In the genomic region with DNA sequence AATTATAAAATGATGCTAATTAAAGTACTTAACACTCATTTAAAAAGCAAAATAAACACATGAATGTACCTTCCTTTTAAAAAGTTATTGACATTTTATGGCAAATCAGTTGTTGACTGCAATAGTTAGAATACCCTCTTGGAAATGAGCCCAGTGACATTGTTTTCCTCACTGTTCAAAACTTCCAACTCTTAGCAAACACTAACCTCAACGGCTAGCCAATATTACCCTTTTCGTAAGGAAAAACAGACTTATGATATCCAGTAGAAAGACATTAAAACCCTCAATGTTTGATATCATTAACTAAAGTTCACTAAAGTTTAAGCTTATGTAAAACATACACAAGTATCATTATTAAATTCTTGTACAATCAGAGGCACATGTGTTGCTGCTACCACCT, we compare ENCODE assay signal across 1 cellular context.
TF ChIP-seq lines count a peak whose summit lies in the region.

No MANE protein-coding gene starts in this region.

TF ChIP-seq in HCT116, 20 proteins besides CTCF, POLR2A, EP300 and RAD21 (continued from another document):
- TF ChIP-seq, protein P1, sequence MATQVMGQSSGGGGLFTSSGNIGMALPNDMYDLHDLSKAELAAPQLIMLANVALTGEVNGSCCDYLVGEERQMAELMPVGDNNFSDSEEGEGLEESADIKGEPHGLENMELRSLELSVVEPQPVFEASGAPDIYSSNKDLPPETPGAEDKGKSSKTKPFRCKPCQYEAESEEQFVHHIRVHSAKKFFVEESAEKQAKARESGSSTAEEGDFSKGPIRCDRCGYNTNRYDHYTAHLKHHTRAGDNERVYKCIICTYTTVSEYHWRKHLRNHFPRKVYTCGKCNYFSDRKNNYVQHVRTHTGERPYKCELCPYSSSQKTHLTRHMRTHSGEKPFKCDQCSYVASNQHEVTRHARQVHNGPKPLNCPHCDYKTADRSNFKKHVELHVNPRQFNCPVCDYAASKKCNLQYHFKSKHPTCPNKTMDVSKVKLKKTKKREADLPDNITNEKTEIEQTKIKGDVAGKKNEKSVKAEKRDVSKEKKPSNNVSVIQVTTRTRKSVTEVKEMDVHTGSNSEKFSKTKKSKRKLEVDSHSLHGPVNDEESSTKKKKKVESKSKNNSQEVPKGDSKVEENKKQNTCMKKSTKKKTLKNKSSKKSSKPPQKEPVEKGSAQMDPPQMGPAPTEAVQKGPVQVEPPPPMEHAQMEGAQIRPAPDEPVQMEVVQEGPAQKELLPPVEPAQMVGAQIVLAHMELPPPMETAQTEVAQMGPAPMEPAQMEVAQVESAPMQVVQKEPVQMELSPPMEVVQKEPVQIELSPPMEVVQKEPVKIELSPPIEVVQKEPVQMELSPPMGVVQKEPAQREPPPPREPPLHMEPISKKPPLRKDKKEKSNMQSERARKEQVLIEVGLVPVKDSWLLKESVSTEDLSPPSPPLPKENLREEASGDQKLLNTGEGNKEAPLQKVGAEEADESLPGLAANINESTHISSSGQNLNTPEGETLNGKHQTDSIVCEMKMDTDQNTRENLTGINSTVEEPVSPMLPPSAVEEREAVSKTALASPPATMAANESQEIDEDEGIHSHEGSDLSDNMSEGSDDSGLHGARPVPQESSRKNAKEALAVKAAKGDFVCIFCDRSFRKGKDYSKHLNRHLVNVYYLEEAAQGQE (IDR thresholded peaks at IDR 0.05; ENCODE audit: low read depth), result no peak
- TF ChIP-seq CEBPB (IDR thresholded peaks at IDR 0.05; ENCODE audit: low read depth), result no peak
- no peak for TF ChIP-seq FOSL1 (IDR thresholded peaks at IDR 0.05; ENCODE audit: low read depth)
- TF ChIP-seq, protein P2, sequence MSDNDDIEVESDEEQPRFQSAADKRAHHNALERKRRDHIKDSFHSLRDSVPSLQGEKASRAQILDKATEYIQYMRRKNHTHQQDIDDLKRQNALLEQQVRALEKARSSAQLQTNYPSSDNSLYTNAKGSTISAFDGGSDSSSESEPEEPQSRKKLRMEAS (IDR thresholded peaks at IDR 0.05), result no peak
